Comparison of ENCODE assay signal across 19 cellular contexts in the genomic region with DNA sequence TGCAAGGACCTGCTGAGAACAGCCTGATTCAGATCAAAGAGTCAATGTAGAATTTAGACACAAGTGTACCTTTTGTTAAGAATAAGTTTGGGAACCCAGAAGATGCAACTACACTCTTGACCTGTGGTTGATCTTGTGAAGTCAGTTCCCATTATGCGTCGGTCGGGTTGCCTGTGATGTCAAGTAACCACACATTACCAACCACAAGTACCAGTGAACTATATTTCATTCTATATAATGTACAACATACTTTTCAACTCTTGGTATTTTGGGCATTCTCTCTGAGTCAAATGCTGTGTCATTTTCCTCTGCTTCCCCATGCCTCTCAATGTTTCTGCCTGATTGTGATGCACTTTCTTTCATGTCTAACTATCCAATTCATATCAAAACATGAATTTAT.
"Had no signal": no experiment of that assay in that cellular context is flagged by ENCODE, and none has a peak within 500 bp of the region (broad histone marks: within the 10 kb centered on the region; RNA-seq: fewer than 3 reads in every experiment).

No MANE protein-coding gene starts in this region.

- H3K4me2 ChIP-seq: SK-N-SH had no signal

- H3K27ac ChIP-seq: SJSA1 had no signal

- H3K9ac ChIP-seq: SK-N-SH had no signal

- H3K9me3 ChIP-seq: MG63, SJSA1, SK-N-SH had no signal

- H3K36me3 ChIP-seq: MG63, SJSA1 had no signal

- H3K4me3 ChIP-seq: MG63, SJSA1 had no signal

- H3K4me1 ChIP-seq: SJSA1 had no signal

- DNase-seq: Karpas-422, KBM-7, MG63, NCI-H1048, NCI-H1105, NCI-H1417, NCI-H1436 treated with DMSO at 0.1 percent for 48 hours, NCI-H1694, NCI-H187 treated with DMSO at 0.1 percent for 48 hours, NCI-H2029 treated with DMSO at 0.1 percent for 48 hours, NCI-H2171 treated with DMSO at 0.1 percent for 48 hours, NCI-H524, NCI-H526 treated with DMSO at 0.1 percent for 48 hours, NCI-H748 treated with DMSO at 0.1 percent for 48 hours, Right ventricle myocardium superior, RPMI8226, SIG-M5, SK-N-SH had no signal

- H3K27me3 ChIP-seq: MG63, SJSA1 had no signal
